Comparison of ENCODE assay signal across 14 cellular contexts in genomic region chr16:65657051-65657450, GRCh38.
"Had no signal": no experiment of that assay in that cellular context is flagged by ENCODE, and none has a peak within 500 bp of the region (broad histone marks: within the 10 kb centered on the region; RNA-seq: fewer than 3 reads in every experiment).

No MANE protein-coding gene starts in this region.

- H3K9me3 ChIP-seq: body of pancreas, heart left ventricle, ovary, thyroid gland, uterus had no signal

- DNase-seq: activated B cell treated with CpG ODN at 0.5 μM for 24 hours; activated CD4-positive, alpha-beta T cell treated with anti-CD3 and anti-CD28 coated beads, Interleukin-2, amount 10 ng/mL, durations not matched to agents 24 days and 14 days; activated CD8-positive, alpha-beta memory T cell treated with anti-CD3 and anti-CD28 coated beads, Interleukin-2, amount 50 U/mL, for 48 hours; activated gamma-delta T cell treated with Interleukin-2 at 50 U/mL for 16 hours; amniotic stem cell; body of pancreas; effector memory CD4-positive, alpha-beta T cell; heart left ventricle; immature natural killer cell; ovary; thyroid gland; uterus had no signal

- H3K27ac ChIP-seq: body of pancreas, heart left ventricle, ovary, thyroid gland, uterus had no signal

- H3K36me3 ChIP-seq: heart left ventricle, ovary, thyroid gland, uterus had no signal

- H3K27me3 ChIP-seq: body of pancreas, ovary, thyroid gland, uterus had no signal

- FAIRE-seq: frontal cortex had no signal

- H3K4me3 ChIP-seq: body of pancreas, heart left ventricle, ovary, thyroid gland, uterus had no signal

- ATAC-seq: body of pancreas; heart left ventricle; stimulated activated effector memory CD8-positive, alpha-beta T cell treated with anti-CD3 and anti-CD28 coated beads, Interleukin-12 subunit alpha, Interleukin-12 subunit beta, amount 100 ng/mL, for 72 hours had no signal

- H3K4me1 ChIP-seq: body of pancreas, thyroid gland, uterus had no signal
